Comparison of ENCODE assay signal across 1 cellular context in genomic region chr19:9641810-9642209, GRCh38.
TF ChIP-seq lines count a peak whose summit lies in the region.

No MANE protein-coding gene starts in this region.

TF ChIP-seq in HepG2, 621 proteins besides CTCF, POLR2A, EP300 and RAD21:
- TF ChIP-seq ZNF280D (CRISPR knock-in tag; IDR thresholded peaks at IDR 0.05), result 0 out of 2 replicates have a peak, but pooled peaks have one; percentile 41
- TF ChIP-seq TRAFD1 (CRISPR knock-in tag; IDR thresholded peaks at IDR 0.05; ENCODE audit: borderline replicate concordance), result no peak
